In genomic region chr15:66294157-66294931, GRCh38 we compare ENCODE assay signal across 8 cellular contexts. TPM values are rescaled to one million over a fixed set of nuclear protein-coding genes. Genes with fewer than 3 reads are reported as not detected.
DNase-seq lines count a peak whose midpoint lies in the region; ATAC-seq and TF ChIP-seq lines count a peak whose summit lies in the region.

No MANE protein-coding gene starts in this region.

- peak overlapping the region; percentile 94 for H3K4me2 ChIP-seq in BLaER1
- H3K4me2 ChIP-seq in PC-9 = peak overlapping the region; percentile 81

- TF ChIP-seq CTCF in PC-9 (conservative IDR thresholded peaks at IDR 0.05) = no peak

- peaks cover 0 to 6% (median 0%) of the 10 kb centered on the region in 3 donors for H3K36me3 Mint-ChIP-seq in immature natural killer cell

- H3K4me1 Mint-ChIP-seq in immature natural killer cell = peaks cover 44 to 45% of the 10 kb centered on the region in 2 donors

- no peaks in the 10 kb centered on the region for H3K9me2 ChIP-seq in PC-9 (ENCODE audit: insufficient read depth)

- BruUV-seq in PC-9 (replicated peaks; lab: Mats Ljungman, UMichigan) = TSS peak; percentile 54

- peaks cover 5% of the 10 kb centered on the region; the same call in 1 of the 2 replicates for H4K20me1 ChIP-seq in BLaER1
- no peaks in the 10 kb centered on the region for H4K20me1 ChIP-seq in PC-9 (ENCODE audit: insufficient read depth)

- peak; percentile 40 to 79 for DNase-seq in PC-9
- peak; percentile 37 to 40 for DNase-seq in T47D (ENCODE audit: low read depth in 1 of 2, low spot score in 1 of 2)
- DNase-seq in immature natural killer cell = peak in 1 of 3 donors; percentile 11
- DNase-seq in stimulated activated CD4-positive, alpha-beta T cell treated with anti-CD3 and anti-CD28 coated beads, Interleukin-2, amount 100 ng/mL, for 24 hours = peak; percentile 30 to 31

- no peaks in the 10 kb centered on the region for H3K27me3 ChIP-seq in BLaER1
- no peaks in the 10 kb centered on the region for H3K27me3 ChIP-seq in PC-9 (ENCODE audit: insufficient read depth, low read depth)

- peaks cover 2 to 4% (median 2%) of the 10 kb centered on the region in 3 donors for H3K27me3 Mint-ChIP-seq in immature natural killer cell (ENCODE audit: low read depth in 3 of 3)

- peak overlapping the region; percentile 88 to 95 (median 94) for H3K27ac Mint-ChIP-seq in immature natural killer cell

- ATAC-seq in GM18505 (IDR thresholded peaks at IDR 0.05; ENCODE audit: unreplicated experiment) (peak; percentile 30), HG03354 (IDR thresholded peaks at IDR 0.05; ENCODE audit: poor library complexity, severe bottlenecking, unreplicated experiment) (peak; percentile 8), GM18870 (IDR thresholded peaks at IDR 0.05; ENCODE audit: unreplicated experiment) (no peak)

- H3K27ac ChIP-seq in BLaER1 (peak overlapping the region; percentile 98), PC-9 (peak overlapping the region; percentile 57)

- no peaks in the 10 kb centered on the region for H3K9me3 Mint-ChIP-seq in immature natural killer cell

- in situ Hi-C loops in T47D (cut with HindIII; ENCODE audit: low pct_unique_long_range_greater_than_20kb, low sequenced_read_pairs) = no loop called here

- POLR2A ChIA-PET in PC-9 (lab: Charles Lee; ENCODE audit: unreplicated experiment) = interaction anchor here (0.6 to 0.7 kb wide), 6 partner anchors 18 to 332 kb away, joined by 3 to 6 read pairs (median 5); no protein-coding TSS in a partner anchor

- CTCF ChIA-PET in PC-9 (lab: Charles Lee) = no interaction called here

- H3K4me1 ChIP-seq in BLaER1 = peaks cover 52% of the 10 kb centered on the region
- H3K4me1 ChIP-seq in PC-9 (replicated peaks; ENCODE audit: insufficient read depth) = peaks cover 28% of the 10 kb centered on the region

- H3K36me3 ChIP-seq in BLaER1 (peaks cover 28% of the 10 kb centered on the region), PC-9 (ENCODE audit: low read depth) (no peaks in the 10 kb centered on the region)

- H3F3A ChIP-seq in PC-9 (ENCODE audit: insufficient read depth, low read depth) = peaks cover 15% of the 10 kb centered on the region

- H3K9me3 ChIP-seq in BLaER1 = no peaks in the 10 kb centered on the region
- H3K9me3 ChIP-seq in PC-9 (ENCODE audit: insufficient read depth, low read depth) = no peaks in the 10 kb centered on the region

- H3K4me3 ChIP-seq in BLaER1 = peak overlapping the region; percentile 77
- H3K4me3 ChIP-seq in PC-9 = peak overlapping the region; percentile 52

- peak overlapping the region; percentile 78 for H2AFZ ChIP-seq in PC-9

- H3K4me3 Mint-ChIP-seq in immature natural killer cell = peak overlapping the region; percentile 83 to 91 (median 86)

- peaks cover 19% of the 10 kb centered on the region for H3K79me2 ChIP-seq in PC-9 (ENCODE audit: low read depth)

- H3K9ac ChIP-seq in BLaER1 = peak overlapping the region; percentile 95

- no peak for TF ChIP-seq POLR2A in GM18505 (IDR thresholded peaks at IDR 0.05; ENCODE audit: borderline replicate concordance, extremely low read depth, insufficient read depth, insufficient read length)

- intact Hi-C loops in PC-9 (cut with micrococcal nuclease; ENCODE audit: unreplicated experiment) = loop anchor here (2.0 to 10.0 kb wide), 3 partner anchors 202 to 680 kb away; partner anchors contain the start of genes INTS14 and SNAPC5

RNA-seq across cellular contexts. Expression of gene DIS3L, which starts 1.0 kb away (rescaled TPM):
- total RNA-seq in PC-9 (2021) = 27.7 and 31.2 TPM in 2 replicates
- 10 to 100 TPM; 27.6 to 38.2 (median 27.8) TPM for polyA plus RNA-seq in immature natural killer cell

RNA-seq across cellular contexts. Expression of gene MEGF11, which starts 40.8 kb away (rescaled TPM):
- total RNA-seq in PC-9 (2021) = not detected in 2 replicates
- polyA plus RNA-seq in immature natural killer cell = not detected
